In the genomic region with DNA sequence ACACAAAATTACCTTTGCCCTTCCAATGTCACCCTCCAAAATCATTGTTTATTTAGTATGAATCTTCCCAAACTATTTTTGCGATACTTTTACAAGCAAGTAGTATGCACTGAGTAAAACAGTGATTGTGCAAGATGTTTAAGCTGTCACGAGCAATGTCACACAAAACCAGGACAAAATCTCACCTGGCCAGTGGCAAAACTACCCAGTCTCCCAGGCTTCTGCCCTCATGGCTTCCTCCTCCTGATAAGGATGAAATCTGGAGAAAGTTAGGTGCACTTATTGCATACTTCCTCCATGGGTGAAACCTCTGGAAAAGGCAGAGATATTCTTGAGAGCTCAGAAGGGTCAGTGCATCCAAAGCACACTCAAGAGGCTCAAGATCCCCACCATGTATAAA, we compare ENCODE assay signal across 36 cellular contexts.
"Had no signal": no experiment of that assay in that cellular context is flagged by ENCODE, and none has a peak within 500 bp of the region (broad histone marks: within the 10 kb centered on the region; RNA-seq: fewer than 3 reads in every experiment).

No MANE protein-coding gene starts in this region.

- H3K4me3 ChIP-seq: adrenal gland, body of pancreas, breast epithelium had no signal

- H3K36me3 ChIP-seq: adrenal gland, brain microvascular endothelial cell, breast epithelium had no signal

- H3K27me3 Mint-ChIP-seq: activated B cell treated with CpG ODN at 0.5 μM for 24 hours; activated CD4-positive, alpha-beta T cell treated with anti-CD3 and anti-CD28 coated beads, Interleukin-2, amount 10 ng/mL, durations not matched to agents 24 days and 14 days; activated CD8-positive, alpha-beta T cell treated with anti-CD3 and anti-CD28 coated beads for 36 hours; activated naive CD8-positive, alpha-beta T cell treated with anti-CD3 and anti-CD28 coated beads for 36 hours had no signal

- FAIRE-seq: astrocyte, TTC549 had no signal

- H3K9me3 Mint-ChIP-seq: activated B cell treated with CpG ODN at 0.5 μM for 24 hours; activated CD4-positive, alpha-beta memory T cell treated with anti-CD3 and anti-CD28 coated beads for 36 hours; activated CD4-positive, alpha-beta T cell treated with anti-CD3 and anti-CD28 coated beads, Interleukin-2, amount 10 ng/mL, durations not matched to agents 24 days and 14 days; activated CD8-positive, alpha-beta T cell treated with anti-CD3 and anti-CD28 coated beads for 36 hours; activated naive CD4-positive, alpha-beta T cell treated with anti-CD3 and anti-CD28 coated beads for 36 hours; activated naive CD8-positive, alpha-beta T cell treated with anti-CD3 and anti-CD28 coated beads for 36 hours; activated T-cell treated with anti-CD3 and anti-CD28 coated beads, Interleukin-2, amount 50 U/mL, for 4 hours; activated T-cell treated with anti-CD3 and anti-CD28 coated beads, Interleukin-2, amount 50 U/mL, for 72 hours; activated T-helper 1 cell treated with anti-CD3 and anti-CD28 coated beads, Interleukin-12 subunit alpha, Interleukin-12 subunit beta, Interleukin-2, Interleukin-4 antibody, amounts not matched to agents 30 ng/mL and 10 ng/mL and 1 ng/mL, durations not matched to agents 14 hours and 24 hours and 36 hours; activated T-helper 17 cell treated with anti-CD3 and anti-CD28 coated beads, Interleukin-2, amount 50 U/mL, for 72 hours; T-helper 1 cell treated with Interleukin-12 subunit alpha and Interleukin-12 subunit beta and Interleukin-4 antibody, amounts not matched to agents 30 μg/mL and 1 μg/mL, for 36 hours; T-helper 2 cell treated with Interferon-gamma antibody and Interleukin-4, amounts not matched to agents 5 μg/mL and 100 μg/mL, for 36 hours had no signal

- H3K9me3 ChIP-seq: adrenal gland, body of pancreas, breast epithelium had no signal

- H3K4me3 Mint-ChIP-seq: activated B cell treated with CpG ODN at 0.5 μM for 24 hours; activated CD4-positive, alpha-beta memory T cell treated with anti-CD3 and anti-CD28 coated beads for 36 hours; activated CD4-positive, alpha-beta T cell treated with anti-CD3 and anti-CD28 coated beads, Interleukin-2, amount 10 ng/mL, durations not matched to agents 24 days and 14 days; activated CD8-positive, alpha-beta T cell treated with anti-CD3 and anti-CD28 coated beads for 36 hours; activated naive CD4-positive, alpha-beta T cell treated with anti-CD3 and anti-CD28 coated beads for 36 hours; activated naive CD8-positive, alpha-beta T cell treated with anti-CD3 and anti-CD28 coated beads for 36 hours; activated T-cell treated with anti-CD3 and anti-CD28 coated beads, Interleukin-2, amount 50 U/mL, for 4 hours; activated T-cell treated with anti-CD3 and anti-CD28 coated beads, Interleukin-2, amount 50 U/mL, for 72 hours; activated T-helper 1 cell treated with anti-CD3 and anti-CD28 coated beads, Interleukin-12 subunit alpha, Interleukin-12 subunit beta, Interleukin-2, Interleukin-4 antibody, amounts not matched to agents 30 ng/mL and 10 ng/mL and 1 ng/mL, durations not matched to agents 14 hours and 24 hours and 36 hours; activated T-helper 17 cell treated with anti-CD3 and anti-CD28 coated beads, Interleukin-2, amount 50 U/mL, for 72 hours; T-helper 1 cell treated with Interleukin-12 subunit alpha and Interleukin-12 subunit beta and Interleukin-4 antibody, amounts not matched to agents 30 μg/mL and 1 μg/mL, for 36 hours; T-helper 2 cell treated with Interferon-gamma antibody and Interleukin-4, amounts not matched to agents 5 μg/mL and 100 μg/mL, for 36 hours had no signal

- ATAC-seq: activated CD8-positive, alpha-beta T cell treated with anti-CD3 and anti-CD28 coated beads for 36 hours; activated naive CD4-positive, alpha-beta T cell treated with anti-CD3 and anti-CD28 coated beads, Interleukin-2, amount 50 U/mL, for 72 hours; activated T-cell treated with anti-CD3 and anti-CD28 coated beads, Interleukin-2, amount 50 U/mL, for 4 hours; activated T-cell treated with anti-CD3 and anti-CD28 coated beads, Interleukin-2, amount 50 U/mL, for 72 hours; activated T-helper 17 cell treated with anti-CD3 and anti-CD28 coated beads, Interleukin-2, amount 50 U/mL, for 72 hours; body of pancreas had no signal

- H3K4me1 Mint-ChIP-seq: activated B cell treated with CpG ODN at 0.5 μM for 24 hours; activated CD4-positive, alpha-beta T cell treated with anti-CD3 and anti-CD28 coated beads, Interleukin-2, amount 10 ng/mL, durations not matched to agents 24 days and 14 days; activated naive CD8-positive, alpha-beta T cell treated with anti-CD3 and anti-CD28 coated beads for 36 hours; activated T-helper 17 cell treated with anti-CD3 and anti-CD28 coated beads, Interleukin-2, amount 50 U/mL, for 72 hours had no signal

- H3K36me3 Mint-ChIP-seq: activated CD4-positive, alpha-beta memory T cell treated with anti-CD3 and anti-CD28 coated beads for 36 hours; activated naive CD4-positive, alpha-beta T cell treated with anti-CD3 and anti-CD28 coated beads, Interleukin-2, amount 50 U/mL, for 72 hours; activated naive CD8-positive, alpha-beta T cell treated with anti-CD3 and anti-CD28 coated beads for 36 hours had no signal

- H3K4me1 ChIP-seq: adrenal gland, body of pancreas, breast epithelium had no signal

- H3K27me3 ChIP-seq: adrenal gland, body of pancreas, brain microvascular endothelial cell, breast epithelium had no signal

- H3K27ac ChIP-seq: adrenal gland, body of pancreas, brain microvascular endothelial cell, breast epithelium, VCaP had no signal

- DNase-seq: activated B cell treated with CpG ODN at 0.5 μM for 24 hours; activated CD4-positive, alpha-beta memory T cell treated with anti-CD3 and anti-CD28 coated beads for 36 hours; activated CD4-positive, alpha-beta T cell treated with anti-CD3 and anti-CD28 coated beads for 4 hours; activated CD4-positive, alpha-beta T cell treated with anti-CD3 and anti-CD28 coated beads, Interleukin-2, amount 10 ng/mL, durations not matched to agents 24 days and 14 days; activated CD4-positive, alpha-beta T cell treated with anti-CD3 and anti-CD28 coated beads, Interleukin-2, amount 50 U/mL, for 1 hour; activated CD4-positive, alpha-beta T cell treated with anti-CD3 and anti-CD28 coated beads, Interleukin-2, amount 50 U/mL, for 4 hours; activated CD4-positive, CD25-positive, alpha-beta regulatory T cell treated with anti-CD3 and anti-CD28 coated beads, Interleukin-2, amount 50 U/mL, for 72 hours; activated CD8-positive, alpha-beta memory T cell treated with anti-CD3 and anti-CD28 coated beads, Interleukin-2, amount 50 U/mL, for 4 hours; activated CD8-positive, alpha-beta T cell treated with anti-CD3 and anti-CD28 coated beads for 36 hours; activated effector memory CD4-positive, alpha-beta T cell treated with anti-CD3 and anti-CD28 coated beads, Interleukin-2, amount 50 U/mL, for 16 hours; activated gamma-delta T cell treated with Interleukin-2 at 50 U/mL for 16 hours; activated naive CD4-positive, alpha-beta T cell; activated naive CD4-positive, alpha-beta T cell treated with anti-CD3 and anti-CD28 coated beads for 36 hours; activated naive CD4-positive, alpha-beta T cell treated with anti-CD3 and anti-CD28 coated beads, Interleukin-2, amount 50 U/mL, for 16 hours; activated naive CD8-positive, alpha-beta T cell treated with anti-CD3 and anti-CD28 coated beads for 36 hours; activated T-cell treated with anti-CD3 and anti-CD28 coated beads for 4 hours; activated T-cell treated with anti-CD3 and anti-CD28 coated beads, Interleukin-2, amount 50 U/mL, for 1 hour; activated T-cell treated with anti-CD3 and anti-CD28 coated beads, Interleukin-2, amount 50 U/mL, for 4 hours; activated T-cell treated with anti-CD3 and anti-CD28 coated beads, Interleukin-2, amount 50 U/mL, for 72 hours; adrenal gland; amniotic stem cell; aorta; body of pancreas; brain microvascular endothelial cell; central memory CD4-positive, alpha-beta T cell; T-helper 2 cell; T-helper 9 cell had no signal

- H3K27ac Mint-ChIP-seq: activated B cell treated with CpG ODN at 0.5 μM for 24 hours; activated CD4-positive, alpha-beta memory T cell treated with anti-CD3 and anti-CD28 coated beads for 36 hours; activated CD4-positive, alpha-beta T cell treated with anti-CD3 and anti-CD28 coated beads, Interleukin-2, amount 10 ng/mL, durations not matched to agents 24 days and 14 days; activated CD8-positive, alpha-beta T cell treated with anti-CD3 and anti-CD28 coated beads for 36 hours; activated naive CD4-positive, alpha-beta T cell treated with anti-CD3 and anti-CD28 coated beads for 36 hours; activated naive CD8-positive, alpha-beta T cell treated with anti-CD3 and anti-CD28 coated beads for 36 hours; activated T-cell treated with anti-CD3 and anti-CD28 coated beads, Interleukin-2, amount 50 U/mL, for 72 hours; activated T-helper 1 cell treated with anti-CD3 and anti-CD28 coated beads, Interleukin-12 subunit alpha, Interleukin-12 subunit beta, Interleukin-2, Interleukin-4 antibody, amounts not matched to agents 30 ng/mL and 10 ng/mL and 1 ng/mL, durations not matched to agents 14 hours and 24 hours and 36 hours; activated T-helper 17 cell treated with anti-CD3 and anti-CD28 coated beads, Interleukin-2, amount 50 U/mL, for 72 hours; T-helper 1 cell treated with Interleukin-12 subunit alpha and Interleukin-12 subunit beta and Interleukin-4 antibody, amounts not matched to agents 30 μg/mL and 1 μg/mL, for 36 hours; T-helper 2 cell treated with Interferon-gamma antibody and Interleukin-4, amounts not matched to agents 5 μg/mL and 100 μg/mL, for 36 hours had no signal
